Comparison of ENCODE assay signal across 1 cellular context in genomic region chr1:168917309-168917708, GRCh38.
TF ChIP-seq lines count a peak whose summit lies in the region.

No MANE protein-coding gene starts in this region.

TF ChIP-seq in GM23338, 12 proteins besides CTCF, POLR2A, EP300 and RAD21 (continued from another document):
- TF ChIP-seq ETS1 (IDR thresholded peaks at IDR 0.05) (no peak), EZH2 (IDR thresholded peaks at IDR 0.05; ENCODE audit: low read depth, unreplicated experiment) (no peak), EZH2phosphoT487 (IDR thresholded peaks at IDR 0.05; ENCODE audit: unreplicated experiment) (no peak), ZNF114 (CRISPR knock-in tag; IDR thresholded peaks at IDR 0.05) (no peak), JUNB (IDR thresholded peaks at IDR 0.05; ENCODE audit: unreplicated experiment) (no peak), REST (IDR thresholded peaks at IDR 0.05; ENCODE audit: unreplicated experiment) (no peak)
